10 cellular contexts compared by ENCODE assay signal in the genomic region with DNA sequence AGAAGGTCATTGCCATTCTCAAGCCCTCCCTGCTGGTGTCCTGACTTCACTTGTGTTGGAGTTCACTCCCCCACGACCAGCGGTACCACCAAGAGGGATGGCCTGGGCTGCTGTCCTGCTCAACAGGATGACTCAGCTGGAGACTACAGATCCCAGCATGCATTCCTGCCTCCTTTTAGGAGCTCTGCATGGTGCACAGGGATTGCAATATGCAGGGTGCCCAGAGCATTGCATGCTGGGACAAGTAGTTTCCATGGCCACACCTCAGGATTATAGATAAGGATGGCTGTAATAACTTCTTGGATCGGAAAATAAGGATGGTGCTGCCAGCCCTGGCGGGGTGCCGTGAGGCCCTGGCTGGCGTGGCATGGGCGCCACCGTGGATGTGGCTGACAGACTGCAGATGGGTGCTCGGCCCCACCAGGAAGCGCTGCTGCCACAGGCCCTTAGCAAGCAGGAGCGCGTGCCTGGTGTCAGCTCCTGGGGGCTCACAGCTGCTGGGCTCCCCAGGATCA.
A peak's percentile ranks its signal among the peaks of the same experiment; 100 is the strongest.
DNase-seq lines count a peak whose midpoint lies in the region; ATAC-seq and TF ChIP-seq lines count a peak whose summit lies in the region.
"Had no signal": no experiment of that assay in that cellular context is flagged by ENCODE, and none has a peak within 500 bp of the region (broad histone marks: within the 10 kb centered on the region; RNA-seq: fewer than 3 reads in every experiment).

No MANE protein-coding gene starts in this region.

- WGBS in hepatocyte (ENCODE audit: low lambda C conversion rate, missing lambda C conversion rate) = 95% methylated on average over 12 of the region's 12 CpGs

- no peak for TF ChIP-seq CTCF in hepatocyte (IDR thresholded peaks at IDR 0.05; ENCODE audit: poor library complexity)

- peaks cover 5% of the 10 kb centered on the region for H3K27me3 ChIP-seq in hepatocyte

- H3K9me2 ChIP-seq in hepatocyte (replicated peaks; ENCODE audit: insufficient read depth) = no peaks in the 10 kb centered on the region

- H4K20me1 ChIP-seq in hepatocyte (ENCODE audit: insufficient read depth, poor library complexity, severe bottlenecking) = no peaks in the 10 kb centered on the region

- H2AFZ ChIP-seq in hepatocyte = no peak overlapping the region
- H2AFZ ChIP-seq: neural progenitor cell had no signal

- no peak for ATAC-seq in HG02678 (IDR thresholded peaks at IDR 0.05; ENCODE audit: unreplicated experiment)

- H3K36me3 ChIP-seq in hepatocyte (replicated peaks; ENCODE audit: insufficient read depth, low read depth) = no peaks in the 10 kb centered on the region
- H3K36me3 ChIP-seq: neural progenitor cell had no signal

- no peak overlapping the region for H3K4me3 ChIP-seq in hepatocyte
- H3K4me3 ChIP-seq: neural progenitor cell had no signal

- no peak overlapping the region for H3K4me2 ChIP-seq in hepatocyte
- H3K4me2 ChIP-seq: neural progenitor cell had no signal

- no peaks in the 10 kb centered on the region for H3K4me1 ChIP-seq in hepatocyte (ENCODE audit: insufficient read depth)

- DNase-seq in AG08395 (ENCODE audit: low spot score) = peak; percentile 82
- DNase-seq in HS-5 (ENCODE audit: low read depth) = peak; percentile 26
- DNase-seq in astrocyte of the hippocampus (ENCODE audit: low read depth, low spot score) = peak; percentile 60
- DNase-seq in iris pigment epithelial cell (ENCODE audit: low read depth) = peak; percentile 79
- no peak for DNase-seq in NCI-H2227 treated with DMSO at 0.1 percent for 48 hours (lab: John Stamatoyannopoulos, UW)
- DNase-seq in hepatocyte (ENCODE audit: low spot score) = no peak
- no peak for DNase-seq in GF-D8 (lab: John Stamatoyannopoulos, UW)
- DNase-seq: activated T-cell treated with anti-CD3 and anti-CD28 coated beads for 4 hours had no signal

- no peaks in the 10 kb centered on the region for H3K9me3 ChIP-seq in hepatocyte (ENCODE audit: low read depth)

- no peak overlapping the region for H3K27ac ChIP-seq in hepatocyte
- H3K27ac ChIP-seq: neural progenitor cell had no signal

- H3K79me2 ChIP-seq in hepatocyte = no peaks in the 10 kb centered on the region

Comparison
In these comparisons a context has a peak if more than half of its experiments do, and no peak if none do; other contexts are left out.
1. DNase-seq: peak in AG08395 (single experiment), HS-5 (single experiment), astrocyte of the hippocampus (single experiment) and iris pigment epithelial cell (single experiment); none in NCI-H2227 treated with DMSO at 0.1 percent for 48 hours (single experiment), hepatocyte (single experiment) and GF-D8 (single experiment).